Comparison of ENCODE assay signal across 1 cellular context in the genomic region with DNA sequence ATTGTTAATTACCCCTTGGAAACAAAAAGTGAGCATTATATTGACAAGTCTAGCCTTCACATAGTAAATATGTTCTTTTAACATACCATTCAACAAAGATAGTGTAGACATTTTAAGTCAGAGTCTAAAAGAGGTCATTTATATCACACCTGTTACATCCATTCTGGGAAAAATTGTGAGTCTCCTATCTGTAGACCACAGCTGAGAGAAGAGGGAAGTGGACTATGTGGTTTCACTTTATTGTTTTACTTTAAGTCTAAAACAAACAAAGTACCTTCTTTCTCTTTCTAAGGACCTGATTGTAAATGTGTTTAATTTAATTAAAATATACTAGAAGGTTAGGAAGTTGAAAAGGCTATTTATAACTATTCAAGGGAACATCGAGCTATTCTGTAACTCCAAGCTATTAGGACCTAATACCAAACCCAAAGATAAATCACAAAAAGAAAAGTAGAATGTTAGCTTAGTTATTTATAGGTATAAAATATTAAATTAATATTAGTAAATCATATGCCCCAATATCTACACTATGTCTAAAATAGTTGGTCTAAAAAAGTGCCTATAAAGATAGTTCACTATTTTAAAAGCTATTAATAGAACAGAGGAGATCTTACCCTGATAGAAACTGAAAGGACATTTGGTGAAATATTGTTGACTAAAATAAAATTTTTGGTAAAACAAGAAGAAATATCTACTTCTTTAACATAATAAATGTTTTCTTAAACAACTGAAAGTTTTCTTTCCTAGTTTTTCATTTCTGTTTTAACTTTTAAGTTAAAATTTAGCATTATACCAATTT.
A peak's percentile ranks its signal among the peaks of the same experiment; 100 is the strongest.
TF ChIP-seq lines count a peak whose summit lies in the region.

No MANE protein-coding gene starts in this region.

TF ChIP-seq in K562, 482 proteins besides CTCF, POLR2A, EP300 and RAD21:
- TF ChIP-seq PHF8 (IDR thresholded peaks at IDR 0.05; ENCODE audit: borderline replicate concordance, low read length): no peak
- 0 out of 2 replicates have a peak, but pooled peaks have one; percentile 5 for TF ChIP-seq SPI1 (IDR thresholded peaks at IDR 0.05; ENCODE audit: borderline replicate concordance, low read depth, low read length)
